ENCODE assay signal across 19 cellular contexts in genomic region chr12:12428961-12429657, GRCh38.
A peak's percentile ranks its signal among the peaks of the same experiment; 100 is the strongest.
DNase-seq lines count a peak whose midpoint lies in the region; ATAC-seq and TF ChIP-seq lines count a peak whose summit lies in the region.
"Had no signal": no experiment of that assay in that cellular context is flagged by ENCODE, and none has a peak within 500 bp of the region (broad histone marks: within the 10 kb centered on the region; RNA-seq: fewer than 3 reads in every experiment).

No MANE protein-coding gene starts in this region.

- H3K27me3 Mint-ChIP-seq in CD4-positive, alpha-beta T cell = no peaks in the 10 kb centered on the region
- H3K27me3 Mint-ChIP-seq in activated CD4-positive, alpha-beta memory T cell treated with anti-CD3 and anti-CD28 coated beads for 36 hours = no peaks in the 10 kb centered on the region
- H3K27me3 Mint-ChIP-seq in T-helper 2 cell treated with Interferon-gamma antibody and Interleukin-4, amounts not matched to agents 5 μg/mL and 100 μg/mL, for 36 hours (ENCODE audit: low read depth) = no peaks in the 10 kb centered on the region
- H3K27me3 Mint-ChIP-seq: activated naive CD8-positive, alpha-beta T cell treated with anti-CD3 and anti-CD28 coated beads, Interleukin-2, amount 10 ng/mL, durations not matched to agents 7 days and 5 days had no signal

- H3K9me3 Mint-ChIP-seq in CD4-positive, alpha-beta T cell = peaks cover 5% of the 10 kb centered on the region
- H3K9me3 Mint-ChIP-seq in activated CD4-positive, alpha-beta memory T cell treated with anti-CD3 and anti-CD28 coated beads for 36 hours = peaks cover 9% of the 10 kb centered on the region
- H3K9me3 Mint-ChIP-seq in T-helper 2 cell treated with Interferon-gamma antibody and Interleukin-4, amounts not matched to agents 5 μg/mL and 100 μg/mL, for 36 hours = peaks cover 9% of the 10 kb centered on the region

- ATAC-seq in CD4-positive, alpha-beta T cell (ENCODE audit: poor library complexity) = no peak
- ATAC-seq: HCT116 had no signal

- peaks cover 34% of the 10 kb centered on the region for H3K36me3 Mint-ChIP-seq in CD4-positive, alpha-beta T cell (ENCODE audit: low read depth)
- peaks cover 30% of the 10 kb centered on the region for H3K36me3 Mint-ChIP-seq in activated CD4-positive, alpha-beta memory T cell treated with anti-CD3 and anti-CD28 coated beads for 36 hours
- peaks cover 22% of the 10 kb centered on the region for H3K36me3 Mint-ChIP-seq in T-helper 2 cell treated with Interferon-gamma antibody and Interleukin-4, amounts not matched to agents 5 μg/mL and 100 μg/mL, for 36 hours (ENCODE audit: low read depth)

- intact Hi-C loops in CD4-positive, alpha-beta T cell (cut with DNase I, micrococcal nuclease) = no loop called here
- intact Hi-C loops in activated CD4-positive, alpha-beta memory T cell treated with anti-CD3 and anti-CD28 coated beads for 36 hours (cut with micrococcal nuclease) = loop anchor here (2.0 to 5.0 kb wide), 3 partner anchors 14 to 44 kb away; no protein-coding TSS in a partner anchor

- DNase-seq in CD4-positive, alpha-beta T cell = no peak
- peak; percentile 63 for DNase-seq in activated CD4-positive, alpha-beta memory T cell treated with anti-CD3 and anti-CD28 coated beads for 36 hours
- peak; percentile 30 for DNase-seq in glomerular visceral epithelial cell (ENCODE audit: extremely low spot score)
- DNase-seq in NCI-H226 = no peak
- no peak for DNase-seq in OCI-M2 (lab: John Stamatoyannopoulos, UW; ENCODE audit: unreplicated experiment)
- DNase-seq in T-helper 2 cell treated with Interferon-gamma antibody and Interleukin-4, amounts not matched to agents 5 μg/mL and 100 μg/mL, for 36 hours (ENCODE audit: low spot score) = no peak
- no peak for DNase-seq in DMS153 treated with DMSO at 0.1 percent for 48 hours (lab: John Stamatoyannopoulos, UW; ENCODE audit: unreplicated experiment)
- DNase-seq: activated naive CD8-positive, alpha-beta T cell treated with anti-CD3 and anti-CD28 coated beads, Interleukin-2, amount 10 ng/mL, durations not matched to agents 7 days and 5 days; effector CD8-positive, alpha-beta T cell; midbrain; MM.1S; NCI-H2081; NCI-H524; retina; SK-N-SH had no signal

- peak overlapping the region; percentile 97 for H3K27ac ChIP-seq in 22Rv1
- no peak overlapping the region for H3K27ac ChIP-seq in CD4-positive, alpha-beta T cell (ENCODE audit: low read depth, low read length)
- H3K27ac ChIP-seq: hepatocyte, neutrophil had no signal

- POLR2A ChIA-PET in CD4-positive, alpha-beta T cell (lab: Charles Lee) = interaction anchor here (1.7 to 2.6 kb wide), 2 partner anchors 13 to 37 kb away, joined by 6 to 13 read pairs; no protein-coding TSS in a partner anchor
- POLR2A ChIA-PET in activated CD4-positive, alpha-beta memory T cell treated with anti-CD3 and anti-CD28 coated beads for 36 hours (lab: Charles Lee) = interaction anchor here (0.5 to 1.5 kb wide), 4 partner anchors 12 to 37 kb away, joined by 3 to 5 read pairs (median 3); no protein-coding TSS in a partner anchor

- no peak overlapping the region for H3K4me3 Mint-ChIP-seq in CD4-positive, alpha-beta T cell
- H3K4me3 Mint-ChIP-seq in activated CD4-positive, alpha-beta memory T cell treated with anti-CD3 and anti-CD28 coated beads for 36 hours = no peak overlapping the region
- H3K4me3 Mint-ChIP-seq in T-helper 2 cell treated with Interferon-gamma antibody and Interleukin-4, amounts not matched to agents 5 μg/mL and 100 μg/mL, for 36 hours = no peak overlapping the region
- H3K4me3 Mint-ChIP-seq: activated naive CD8-positive, alpha-beta T cell treated with anti-CD3 and anti-CD28 coated beads, Interleukin-2, amount 10 ng/mL, durations not matched to agents 7 days and 5 days had no signal

- H3K9me3 ChIP-seq in CD4-positive, alpha-beta T cell (ENCODE audit: control insufficient read depth, low read length) = peaks cover 7% of the 10 kb centered on the region
- H3K9me3 ChIP-seq: neutrophil, SK-N-SH had no signal

- TF ChIP-seq CTCF in 22Rv1 (IDR thresholded peaks at IDR 0.05) = no peak
- TF ChIP-seq CTCF in CD4-positive, alpha-beta T cell (IDR thresholded peaks at IDR 0.05) = no peak

- H3K27me3 ChIP-seq in CD4-positive, alpha-beta T cell (ENCODE audit: control insufficient read depth, insufficient read depth, low read length) = no peaks in the 10 kb centered on the region
- H3K27me3 ChIP-seq: hepatocyte, neutrophil had no signal

- H3K27ac Mint-ChIP-seq in CD4-positive, alpha-beta T cell = peak overlapping the region; percentile 31
- H3K27ac Mint-ChIP-seq in activated CD4-positive, alpha-beta memory T cell treated with anti-CD3 and anti-CD28 coated beads for 36 hours = peak overlapping the region; percentile 85
- H3K27ac Mint-ChIP-seq in T-helper 2 cell treated with Interferon-gamma antibody and Interleukin-4, amounts not matched to agents 5 μg/mL and 100 μg/mL, for 36 hours = no peak overlapping the region
- H3K27ac Mint-ChIP-seq: activated naive CD8-positive, alpha-beta T cell treated with anti-CD3 and anti-CD28 coated beads, Interleukin-2, amount 10 ng/mL, durations not matched to agents 7 days and 5 days had no signal

- H3K4me1 Mint-ChIP-seq in CD4-positive, alpha-beta T cell (ENCODE audit: low read depth) = peaks cover 64% of the 10 kb centered on the region
- H3K4me1 Mint-ChIP-seq in activated CD4-positive, alpha-beta memory T cell treated with anti-CD3 and anti-CD28 coated beads for 36 hours (ENCODE audit: low read depth) = peaks cover 83% of the 10 kb centered on the region
- H3K4me1 Mint-ChIP-seq in T-helper 2 cell treated with Interferon-gamma antibody and Interleukin-4, amounts not matched to agents 5 μg/mL and 100 μg/mL, for 36 hours (ENCODE audit: low read depth) = peaks cover 49% of the 10 kb centered on the region

- CTCF ChIA-PET in CD4-positive, alpha-beta T cell (lab: Charles Lee) = no interaction called here
- CTCF ChIA-PET in activated CD4-positive, alpha-beta memory T cell treated with anti-CD3 and anti-CD28 coated beads for 36 hours (lab: Charles Lee) = interaction anchor here (0.6 to 0.8 kb wide), 2 partner anchors 13 to 77 kb away, joined by 3 read pairs; no protein-coding TSS in a partner anchor

Comparison
In these comparisons a context has a peak if more than half of its experiments do, and no peak if none do; other contexts are left out.
1. DNase-seq: peak in activated CD4-positive, alpha-beta memory T cell treated with anti-CD3 and anti-CD28 coated beads for 36 hours (single experiment) and glomerular visceral epithelial cell (single experiment); none in CD4-positive, alpha-beta T cell (0 of 10), NCI-H226 (single experiment), OCI-M2 (single experiment), T-helper 2 cell treated with Interferon-gamma antibody and Interleukin-4, amounts not matched to agents 5 μg/mL and 100 μg/mL, for 36 hours (single experiment) and DMS153 treated with DMSO at 0.1 percent for 48 hours (single experiment).